ENCODE assay signal across 17 cellular contexts in genomic region chr3:8186213-8186612, GRCh38.
A peak's percentile ranks its signal among the peaks of the same experiment; 100 is the strongest.
DNase-seq lines count a peak whose midpoint lies in the region; ATAC-seq and TF ChIP-seq lines count a peak whose summit lies in the region.
"Had no signal": no experiment of that assay in that cellular context is flagged by ENCODE, and none has a peak within 500 bp of the region (broad histone marks: within the 10 kb centered on the region; RNA-seq: fewer than 3 reads in every experiment).

No MANE protein-coding gene starts in this region.

- H3K27ac ChIP-seq in endodermal cell (ENCODE audit: low read depth, low read length) = no peak overlapping the region
- H3K27ac ChIP-seq: BLaER1, C4-2B had no signal

- H3K4me3 Mint-ChIP-seq in endodermal cell = no peak overlapping the region
- H3K4me3 Mint-ChIP-seq in nephron progenitor cell = no peak overlapping the region
- H3K4me3 Mint-ChIP-seq: B cell; CD4-positive, CD25-positive, alpha-beta regulatory T cell; CD8-positive, alpha-beta T cell had no signal

- peaks cover 4% of the 10 kb centered on the region for H3K4me1 ChIP-seq in endodermal cell (ENCODE audit: control insufficient read depth, insufficient read depth, low read length)
- H3K4me1 ChIP-seq: BLaER1, Caco-2 had no signal

- no peak for ATAC-seq in HG02884 (IDR thresholded peaks at IDR 0.05; ENCODE audit: unreplicated experiment)
- ATAC-seq: CD8-positive, alpha-beta T cell had no signal

- DNase-seq in NCI-H526 treated with DMSO at 0.1 percent for 48 hours (lab: John Stamatoyannopoulos, UW) = peak; percentile 36
- no peak for DNase-seq in endodermal cell
- DNase-seq in nephron progenitor cell = no peak
- DNase-seq in AG20443 (ENCODE audit: low spot score) = no peak
- DNase-seq in UCSD-AML1 (lab: John Stamatoyannopoulos, UW; ENCODE audit: unreplicated experiment) = no peak
- DNase-seq: Caco-2; CD4-positive, CD25-positive, alpha-beta regulatory T cell; CD8-positive, alpha-beta T cell; DMS153; DND-41; GOT3; H7; HCEC 1CT had no signal

- TF ChIP-seq CTCF in endodermal cell (conservative IDR thresholded peaks at IDR 0.05) (no peak), nephron progenitor cell (IDR thresholded peaks at IDR 0.05) (no peak)

- no peak overlapping the region for H3K9ac ChIP-seq in endodermal cell (ENCODE audit: extremely low read depth, low read length, poor library complexity, severe bottlenecking)
- H3K9ac ChIP-seq: BLaER1 had no signal

- H3K36me3 ChIP-seq in endodermal cell (ENCODE audit: control insufficient read depth, insufficient read depth, low read length) = no peaks in the 10 kb centered on the region
- H3K36me3 ChIP-seq: BLaER1 had no signal

- H3K36me3 Mint-ChIP-seq in endodermal cell (ENCODE audit: low read depth) (peaks cover 6% of the 10 kb centered on the region), nephron progenitor cell (ENCODE audit: low read depth) (no peaks in the 10 kb centered on the region)
- H3K36me3 Mint-ChIP-seq: CD4-positive, CD25-positive, alpha-beta regulatory T cell; CD8-positive, alpha-beta T cell had no signal

- H3K27me3 ChIP-seq in endodermal cell (ENCODE audit: control insufficient read depth, insufficient read depth, low read length, poor library complexity, severe bottlenecking) = no peaks in the 10 kb centered on the region
- H3K27me3 ChIP-seq: BLaER1 had no signal

- H3K27ac Mint-ChIP-seq in endodermal cell = peak overlapping the region; percentile 21
- peak overlapping the region; percentile 66 for H3K27ac Mint-ChIP-seq in nephron progenitor cell
- H3K27ac Mint-ChIP-seq: B cell; CD8-positive, alpha-beta T cell had no signal

- H3K27me3 Mint-ChIP-seq in endodermal cell (ENCODE audit: insufficient read depth) (no peaks in the 10 kb centered on the region), nephron progenitor cell (ENCODE audit: low read depth, poor library complexity) (no peaks in the 10 kb centered on the region)
- H3K27me3 Mint-ChIP-seq: B cell; CD4-positive, CD25-positive, alpha-beta regulatory T cell had no signal

- peaks cover 9% of the 10 kb centered on the region for H3K9me3 ChIP-seq in endodermal cell (ENCODE audit: control insufficient read depth, low read length)
- H3K9me3 ChIP-seq: Caco-2 had no signal

- H3K4me1 Mint-ChIP-seq in endodermal cell (peaks cover 35% of the 10 kb centered on the region), nephron progenitor cell (no peaks in the 10 kb centered on the region)
- H3K4me1 Mint-ChIP-seq: CD4-positive, CD25-positive, alpha-beta regulatory T cell had no signal

- H3K9me3 Mint-ChIP-seq in endodermal cell (peaks cover 10% of the 10 kb centered on the region), nephron progenitor cell (peaks cover 10% of the 10 kb centered on the region)

- no peak overlapping the region for H3K4me3 ChIP-seq in endodermal cell (ENCODE audit: low read length)
- H3K4me3 ChIP-seq: BLaER1 had no signal

- 89 to 100% methylated on average over 2 to 3 of the region's 3 CpGs for WGBS in endodermal cell (ENCODE audit: insufficient coverage in 1 of 2, insufficient read length in 1 of 2), 2 experiments
